9 cellular contexts compared by ENCODE assay signal in genomic region chr16:81697321-81697885, GRCh38.
DNase-seq lines count a peak whose midpoint lies in the region; ATAC-seq and TF ChIP-seq lines count a peak whose summit lies in the region.
"Had no signal": no experiment of that assay in that cellular context is flagged by ENCODE, and none has a peak within 500 bp of the region (broad histone marks: within the 10 kb centered on the region; RNA-seq: fewer than 3 reads in every experiment).

No MANE protein-coding gene starts in this region.

- peaks cover 2% of the 10 kb centered on the region for H3K36me3 ChIP-seq in cardiac muscle cell
- peaks cover 0 to 16% (median 9%) of the 10 kb centered on the region in 3 donors for H3K36me3 ChIP-seq in skeletal muscle tissue (ENCODE audit: control insufficient read depth in 3 of 3, insufficient read depth in 3 of 3, low read length in 3 of 3)

- H3K4me3 Mint-ChIP-seq in activated T-helper 2 cell treated with anti-CD3 and anti-CD28 coated beads, Interferon-gamma antibody, Interleukin-2, Interleukin-4, amounts not matched to agents 10 μg/mL and 5 μg/mL and 100 μg/mL, durations not matched to agents 14 hours and 24 hours and 36 hours (ENCODE audit: low read depth): no peak overlapping the region

- ATAC-seq in GM21526 (IDR thresholded peaks at IDR 0.05; ENCODE audit: low FRiP score, unreplicated experiment): no peak
- no peak for ATAC-seq in GM21515 (IDR thresholded peaks at IDR 0.05; ENCODE audit: unreplicated experiment)

- H3K4me1 Mint-ChIP-seq in activated T-helper 2 cell treated with anti-CD3 and anti-CD28 coated beads, Interferon-gamma antibody, Interleukin-2, Interleukin-4, amounts not matched to agents 10 μg/mL and 5 μg/mL and 100 μg/mL, durations not matched to agents 14 hours and 24 hours and 36 hours (ENCODE audit: low read depth): peaks cover 13% of the 10 kb centered on the region

- H3K9ac ChIP-seq in skeletal muscle tissue (ENCODE audit: low read depth in 1 of 3, low read length in 3 of 3): no peak overlapping the region

- H3K9me3 ChIP-seq in cardiac muscle cell (ENCODE audit: low read depth): no peaks in the 10 kb centered on the region
- no peaks in the 10 kb centered on the region for H3K9me3 ChIP-seq in skeletal muscle tissue (ENCODE audit: control insufficient read depth in 3 of 3, low read length in 3 of 3)

- H3K27ac ChIP-seq in cardiac muscle cell (no peak overlapping the region), skeletal muscle tissue (ENCODE audit: low read depth, low read length) (peak overlapping the region; percentile 51)
- H3K27ac ChIP-seq: epithelial cell of prostate had no signal

- peak; percentile 65 to 66 for DNase-seq in cardiac muscle cell (ENCODE audit: low read depth in 1 of 2, low spot score in 1 of 2)
- no peak for DNase-seq in cardiac septum (ENCODE audit: low spot score)
- DNase-seq in NCI-H526 treated with DMSO at 0.1 percent for 48 hours (lab: John Stamatoyannopoulos, UW): peak; percentile 2
- peak; percentile 37 for DNase-seq in activated T-helper 2 cell treated with anti-CD3 and anti-CD28 coated beads, Interferon-gamma antibody, Interleukin-2, Interleukin-4, amounts not matched to agents 10 μg/mL and 5 μg/mL and 100 μg/mL, durations not matched to agents 14 hours and 24 hours and 36 hours (ENCODE audit: low spot score)
- peak; percentile 49 for DNase-seq in glomerular visceral epithelial cell (ENCODE audit: extremely low spot score)

- peak; percentile 68 for TF ChIP-seq CTCF in cardiac muscle cell (IDR thresholded peaks at IDR 0.05; ENCODE audit: low read depth, low read length)

- H3K4me3 ChIP-seq in cardiac muscle cell (no peak overlapping the region), skeletal muscle tissue (ENCODE audit: low read length in 3 of 3) (no peak overlapping the region)

- peak overlapping the region; percentile 63 for H3K27ac Mint-ChIP-seq in activated T-helper 2 cell treated with anti-CD3 and anti-CD28 coated beads, Interferon-gamma antibody, Interleukin-2, Interleukin-4, amounts not matched to agents 10 μg/mL and 5 μg/mL and 100 μg/mL, durations not matched to agents 14 hours and 24 hours and 36 hours

- no peaks in the 10 kb centered on the region for H3K9me3 Mint-ChIP-seq in activated T-helper 2 cell treated with anti-CD3 and anti-CD28 coated beads, Interferon-gamma antibody, Interleukin-2, Interleukin-4, amounts not matched to agents 10 μg/mL and 5 μg/mL and 100 μg/mL, durations not matched to agents 14 hours and 24 hours and 36 hours

- no peaks in the 10 kb centered on the region for H3K27me3 ChIP-seq in cardiac muscle cell
- H3K27me3 ChIP-seq in skeletal muscle tissue (ENCODE audit: control insufficient read depth in 3 of 3, insufficient read depth in 3 of 3, low read length in 3 of 3): no peaks in the 10 kb centered on the region

- no peaks in the 10 kb centered on the region for H3K27me3 Mint-ChIP-seq in activated T-helper 2 cell treated with anti-CD3 and anti-CD28 coated beads, Interferon-gamma antibody, Interleukin-2, Interleukin-4, amounts not matched to agents 10 μg/mL and 5 μg/mL and 100 μg/mL, durations not matched to agents 14 hours and 24 hours and 36 hours (ENCODE audit: low read depth)

- H3K4me1 ChIP-seq in cardiac muscle cell (ENCODE audit: low read depth): peaks cover 8% of the 10 kb centered on the region
- peaks cover 9 to 24% (median 24%) of the 10 kb centered on the region in 3 donors for H3K4me1 ChIP-seq in skeletal muscle tissue (ENCODE audit: control insufficient read depth in 3 of 3, insufficient read depth in 3 of 3, low read length in 3 of 3)

- H3K36me3 Mint-ChIP-seq in activated T-helper 2 cell treated with anti-CD3 and anti-CD28 coated beads, Interferon-gamma antibody, Interleukin-2, Interleukin-4, amounts not matched to agents 10 μg/mL and 5 μg/mL and 100 μg/mL, durations not matched to agents 14 hours and 24 hours and 36 hours (ENCODE audit: low read depth): peaks cover 44% of the 10 kb centered on the region

- intact Hi-C loops in cardiac septum (cut with DNase I): loop anchor here (5.0 to 10.0 kb wide), 2 partner anchors 75 to 293 kb away; no protein-coding TSS in a partner anchor
- intact Hi-C loops in activated T-helper 2 cell treated with anti-CD3 and anti-CD28 coated beads, Interferon-gamma antibody, Interleukin-2, Interleukin-4, amounts not matched to agents 10 μg/mL and 5 μg/mL and 100 μg/mL, durations not matched to agents 14 hours and 24 hours and 36 hours (cut with micrococcal nuclease): loop anchor here (1.0 to 10.0 kb wide), 3 partner anchors 65 to 293 kb away; no protein-coding TSS in a partner anchor
